Comparison of ENCODE assay signal across 8 cellular contexts in genomic region chr1:56578664-56578962, GRCh38. TPM values are rescaled to one million over a fixed set of nuclear protein-coding genes. Genes with fewer than 3 reads are reported as not detected.
A peak's percentile ranks its signal among the peaks of the same experiment; 100 is the strongest.
DNase-seq lines count a peak whose midpoint lies in the region; FAIRE-seq and TF ChIP-seq lines count a peak whose summit lies in the region.

No MANE protein-coding gene starts in this region.

- peak overlapping the region; percentile 47; the same call in 1 of the 2 replicates for H3K4me2 ChIP-seq in KMS-11

- H3K9me3 ChIP-seq in mononuclear cell (ENCODE audit: low read depth, low read length), result no peaks in the 10 kb centered on the region

- DNase-seq in D721Med (ENCODE audit: insufficient read length, low spot score) (peak; percentile 24), coronary artery (ENCODE audit: low spot score) (no peak), NCI-H446 treated with DMSO at 0.1 percent for 48 hours (lab: John Stamatoyannopoulos, UW) (no peak), GOT3 (lab: John Stamatoyannopoulos, UW) (no peak), dedifferentiated amniotic fluid mesenchymal stem cell (ENCODE audit: extremely low spot score) (no peak)
- DNase-seq in NK-92 treated with Interleukin-12 subunit alpha and Interleukin-12 subunit beta, amount 100 ng/mL, for 24 hours (lab: John Stamatoyannopoulos, UW), result no peak

- no peak overlapping the region for H3K27ac ChIP-seq in KMS-11
- peak overlapping the region; percentile 93 for H3K27ac ChIP-seq in coronary artery

- no peaks in the 10 kb centered on the region for H3K27me3 ChIP-seq in KMS-11 (ENCODE audit: insufficient read depth, low read depth)
- peaks cover 27% of the 10 kb centered on the region for H3K27me3 ChIP-seq in mononuclear cell (ENCODE audit: insufficient read depth, low read length)

- FAIRE-seq in D721Med (lab: Jason Lieb, UNC), result no peak

- H3K4me1 ChIP-seq in KMS-11 (ENCODE audit: low read depth, poor library complexity, severe bottlenecking) (peaks cover 8% of the 10 kb centered on the region), mononuclear cell (ENCODE audit: insufficient read depth, low read length) (peaks cover 26% of the 10 kb centered on the region)

- H2AFZ ChIP-seq in KMS-11 (ENCODE audit: low read depth), result peak overlapping the region; percentile 85

- no peaks in the 10 kb centered on the region for H4K20me1 ChIP-seq in KMS-11 (ENCODE audit: insufficient read depth)

- H3K36me3 ChIP-seq in KMS-11 (ENCODE audit: insufficient read depth), result no peaks in the 10 kb centered on the region

- TF ChIP-seq CTCF in D721Med (IDR thresholded peaks at IDR 0.05; ENCODE audit: insufficient read depth, missing control alignments), result no peak
- no peak for TF ChIP-seq CTCF in KMS-11 (conservative IDR thresholded peaks at IDR 0.05; ENCODE audit: low read depth, low read length)
- TF ChIP-seq CTCF in coronary artery (IDR thresholded peaks at IDR 0.05), result no peak

- no peak overlapping the region; the same call in 1 of the 2 replicates for H3K9ac ChIP-seq in KMS-11

- no peak overlapping the region for H3K4me3 ChIP-seq in KMS-11 (IDR thresholded peaks at IDR 0.05; ENCODE audit: insufficient read depth, low read depth, low read length)
- H3K4me3 ChIP-seq in coronary artery, result peak overlapping the region; percentile 85
- H3K4me3 ChIP-seq in mononuclear cell (ENCODE audit: low read length), result peak overlapping the region; percentile 43

- no peaks in the 10 kb centered on the region for H3K79me2 ChIP-seq in KMS-11 (ENCODE audit: insufficient read depth, low read depth)

RNA-seq across cellular contexts. Expression of gene PLPP3, which starts 0.8 kb away (rescaled TPM):
- total RNA-seq in mononuclear cell, result 1.4 TPM
